Comparison of ENCODE assay signal across 2 cellular contexts in genomic region chr7:98300595-98301372, GRCh38.
TF ChIP-seq lines count a peak whose summit lies in the region.

No MANE protein-coding gene starts in this region.

TF ChIP-seq in WTC11, 78 proteins besides CTCF, POLR2A, EP300 and RAD21:
- TF ChIP-seq IRF2 (CRISPR knock-in tag; IDR thresholded peaks at IDR 0.05; ENCODE audit: borderline replicate concordance, low read depth) (no peak), GABPB1 (CRISPR knock-in tag; IDR thresholded peaks at IDR 0.05) (peak; percentile 49; the same call in 1 of the 2 replicates), NFATC4 (CRISPR knock-in tag; IDR thresholded peaks at IDR 0.05) (no peak), OVOL2 (CRISPR knock-in tag; IDR thresholded peaks at IDR 0.05; ENCODE audit: borderline replicate concordance) (no peak)
- TF ChIP-seq, protein P1, sequence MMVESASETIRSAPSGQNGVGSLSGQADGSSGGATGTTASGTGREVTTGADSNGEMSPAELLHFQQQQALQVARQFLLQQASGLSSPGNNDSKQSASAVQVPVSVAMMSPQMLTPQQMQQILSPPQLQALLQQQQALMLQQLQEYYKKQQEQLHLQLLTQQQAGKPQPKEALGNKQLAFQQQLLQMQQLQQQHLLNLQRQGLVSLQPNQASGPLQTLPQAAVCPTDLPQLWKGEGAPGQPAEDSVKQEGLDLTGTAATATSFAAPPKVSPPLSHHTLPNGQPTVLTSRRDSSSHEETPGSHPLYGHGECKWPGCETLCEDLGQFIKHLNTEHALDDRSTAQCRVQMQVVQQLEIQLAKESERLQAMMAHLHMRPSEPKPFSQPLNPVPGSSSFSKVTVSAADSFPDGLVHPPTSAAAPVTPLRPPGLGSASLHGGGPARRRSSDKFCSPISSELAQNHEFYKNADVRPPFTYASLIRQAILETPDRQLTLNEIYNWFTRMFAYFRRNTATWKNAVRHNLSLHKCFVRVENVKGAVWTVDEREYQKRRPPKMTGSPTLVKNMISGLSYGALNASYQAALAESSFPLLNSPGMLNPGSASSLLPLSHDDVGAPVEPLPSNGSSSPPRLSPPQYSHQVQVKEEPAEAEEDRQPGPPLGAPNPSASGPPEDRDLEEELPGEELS (CRISPR knock-in tag; IDR thresholded peaks at IDR 0.05) = no peak
- TF ChIP-seq, protein P2, sequence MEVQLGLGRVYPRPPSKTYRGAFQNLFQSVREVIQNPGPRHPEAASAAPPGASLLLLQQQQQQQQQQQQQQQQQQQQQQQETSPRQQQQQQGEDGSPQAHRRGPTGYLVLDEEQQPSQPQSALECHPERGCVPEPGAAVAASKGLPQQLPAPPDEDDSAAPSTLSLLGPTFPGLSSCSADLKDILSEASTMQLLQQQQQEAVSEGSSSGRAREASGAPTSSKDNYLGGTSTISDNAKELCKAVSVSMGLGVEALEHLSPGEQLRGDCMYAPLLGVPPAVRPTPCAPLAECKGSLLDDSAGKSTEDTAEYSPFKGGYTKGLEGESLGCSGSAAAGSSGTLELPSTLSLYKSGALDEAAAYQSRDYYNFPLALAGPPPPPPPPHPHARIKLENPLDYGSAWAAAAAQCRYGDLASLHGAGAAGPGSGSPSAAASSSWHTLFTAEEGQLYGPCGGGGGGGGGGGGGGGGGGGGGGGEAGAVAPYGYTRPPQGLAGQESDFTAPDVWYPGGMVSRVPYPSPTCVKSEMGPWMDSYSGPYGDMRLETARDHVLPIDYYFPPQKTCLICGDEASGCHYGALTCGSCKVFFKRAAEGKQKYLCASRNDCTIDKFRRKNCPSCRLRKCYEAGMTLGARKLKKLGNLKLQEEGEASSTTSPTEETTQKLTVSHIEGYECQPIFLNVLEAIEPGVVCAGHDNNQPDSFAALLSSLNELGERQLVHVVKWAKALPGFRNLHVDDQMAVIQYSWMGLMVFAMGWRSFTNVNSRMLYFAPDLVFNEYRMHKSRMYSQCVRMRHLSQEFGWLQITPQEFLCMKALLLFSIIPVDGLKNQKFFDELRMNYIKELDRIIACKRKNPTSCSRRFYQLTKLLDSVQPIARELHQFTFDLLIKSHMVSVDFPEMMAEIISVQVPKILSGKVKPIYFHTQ (CRISPR knock-in tag; IDR thresholded peaks at IDR 0.05) = no peak
- TF ChIP-seq, protein P3, sequence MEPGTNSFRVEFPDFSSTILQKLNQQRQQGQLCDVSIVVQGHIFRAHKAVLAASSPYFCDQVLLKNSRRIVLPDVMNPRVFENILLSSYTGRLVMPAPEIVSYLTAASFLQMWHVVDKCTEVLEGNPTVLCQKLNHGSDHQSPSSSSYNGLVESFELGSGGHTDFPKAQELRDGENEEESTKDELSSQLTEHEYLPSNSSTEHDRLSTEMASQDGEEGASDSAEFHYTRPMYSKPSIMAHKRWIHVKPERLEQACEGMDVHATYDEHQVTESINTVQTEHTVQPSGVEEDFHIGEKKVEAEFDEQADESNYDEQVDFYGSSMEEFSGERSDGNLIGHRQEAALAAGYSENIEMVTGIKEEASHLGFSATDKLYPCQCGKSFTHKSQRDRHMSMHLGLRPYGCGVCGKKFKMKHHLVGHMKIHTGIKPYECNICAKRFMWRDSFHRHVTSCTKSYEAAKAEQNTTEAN (CRISPR knock-in tag; IDR thresholded peaks at IDR 0.05) = no peak

TF ChIP-seq in HepG2, 621 proteins besides CTCF, POLR2A, EP300 and RAD21 (continues in another document):
- TF ChIP-seq SNAPC5 (CRISPR knock-in tag; IDR thresholded peaks at IDR 0.05; ENCODE audit: borderline replicate concordance) (no peak), MAX (IDR thresholded peaks at IDR 0.05) (peak; percentile 89), ZKSCAN8 (CRISPR knock-in tag; IDR thresholded peaks at IDR 0.05; ENCODE audit: borderline replicate concordance) (0 out of 2 replicates have a peak, but pooled peaks have one; percentile 29), NR2F1 (CRISPR knock-in tag; IDR thresholded peaks at IDR 0.05) (peak in 1 of 2 experiments; percentile 80; a peak in 1 of 4 replicates), TRIM22 (IDR thresholded peaks at IDR 0.05) (no peak), ZNF775 (CRISPR knock-in tag; IDR thresholded peaks at IDR 0.05; ENCODE audit: borderline replicate concordance) (no peak), MTF2 (CRISPR knock-in tag; IDR thresholded peaks at IDR 0.05; ENCODE audit: borderline replicate concordance) (no peak), ZNF724P (CRISPR knock-in tag; IDR thresholded peaks at IDR 0.05; ENCODE audit: borderline replicate concordance) (peak; percentile 50; the same call in 1 of the 2 replicates), MAFK (conservative IDR thresholded peaks at IDR 0.05 in 1 of 2, IDR thresholded peaks at IDR 0.05 in 1 of 2; ENCODE audit: low read length in 2 of 2) (no peak), HDAC1 (CRISPR knock-in tag; IDR thresholded peaks at IDR 0.05) (peak; percentile 96), HHEX (CRISPR knock-in tag; IDR thresholded peaks at IDR 0.05) (0 out of 2 replicates have a peak, but pooled peaks have one; percentile 30), ZNF891 (CRISPR knock-in tag; IDR thresholded peaks at IDR 0.05) (no peak), JARID2 (CRISPR knock-in tag; IDR thresholded peaks at IDR 0.05; ENCODE audit: insufficient replicate concordance) (no peak), ZFY (CRISPR knock-in tag; IDR thresholded peaks at IDR 0.05) (peak; percentile 67), ZNF850 (CRISPR knock-in tag; conservative IDR thresholded peaks at IDR 0.05) (no peak), NR2C2 (CRISPR knock-in tag; IDR thresholded peaks at IDR 0.05; ENCODE audit: borderline replicate concordance) (peak; percentile 75), SOX5 (CRISPR knock-in tag; IDR thresholded peaks at IDR 0.05; ENCODE audit: borderline replicate concordance) (peak; percentile 64; the same call in 1 of the 2 replicates), ZNF770 (CRISPR knock-in tag; IDR thresholded peaks at IDR 0.05) (peak; percentile 67; the same call in 1 of the 2 replicates), ZNF232 (CRISPR knock-in tag; IDR thresholded peaks at IDR 0.05; ENCODE audit: borderline replicate concordance) (peak; percentile 31; the same call in 1 of the 2 replicates), SATB2 (CRISPR knock-in tag; IDR thresholded peaks at IDR 0.05) (no peak), ASH2L (IDR thresholded peaks at IDR 0.05; ENCODE audit: insufficient read length, low read depth, low read length) (no peak), CENPX (CRISPR knock-in tag; IDR thresholded peaks at IDR 0.05) (no peak), ZNF382 (CRISPR knock-in tag; IDR thresholded peaks at IDR 0.05; ENCODE audit: borderline replicate concordance) (no peak), ATF4 (CRISPR knock-in tag; IDR thresholded peaks at IDR 0.05) (peak in 1 of 2 experiments; percentile 68; a peak in 2 of 4 replicates), U2AF2 (IDR thresholded peaks at IDR 0.05; ENCODE audit: low read depth, low read length) (no peak), NCOA2 (CRISPR knock-in tag; IDR thresholded peaks at IDR 0.05) (peak; percentile 72), ZSCAN31 (CRISPR knock-in tag; IDR thresholded peaks at IDR 0.05; ENCODE audit: low read depth) (no peak)
- TF ChIP-seq, protein P4, sequence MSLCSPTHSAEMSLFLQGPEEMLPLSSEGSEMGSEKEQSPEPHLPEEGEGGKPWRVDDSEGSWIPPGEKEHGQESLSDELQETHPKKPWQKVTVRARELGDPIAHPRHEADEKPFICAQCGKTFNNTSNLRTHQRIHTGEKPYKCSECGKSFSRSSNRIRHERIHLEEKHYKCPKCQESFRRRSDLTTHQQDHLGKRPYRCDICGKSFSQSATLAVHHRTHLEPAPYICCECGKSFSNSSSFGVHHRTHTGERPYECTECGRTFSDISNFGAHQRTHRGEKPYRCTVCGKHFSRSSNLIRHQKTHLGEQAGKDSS (CRISPR knock-in tag; IDR thresholded peaks at IDR 0.05; ENCODE audit: borderline replicate concordance, low read depth) = no peak
- TF ChIP-seq, protein P5, sequence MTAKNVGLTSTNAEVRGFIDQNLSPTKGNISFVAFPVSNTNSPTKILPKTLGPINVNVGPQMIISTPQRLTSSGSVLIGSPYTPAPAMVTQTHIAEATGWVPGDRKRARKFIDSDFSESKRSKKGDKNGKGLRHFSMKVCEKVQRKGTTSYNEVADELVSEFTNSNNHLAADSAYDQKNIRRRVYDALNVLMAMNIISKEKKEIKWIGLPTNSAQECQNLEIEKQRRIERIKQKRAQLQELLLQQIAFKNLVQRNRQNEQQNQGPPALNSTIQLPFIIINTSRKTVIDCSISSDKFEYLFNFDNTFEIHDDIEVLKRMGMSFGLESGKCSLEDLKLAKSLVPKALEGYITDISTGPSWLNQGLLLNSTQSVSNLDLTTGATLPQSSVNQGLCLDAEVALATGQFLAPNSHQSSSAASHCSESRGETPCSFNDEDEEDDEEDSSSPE (CRISPR knock-in tag; IDR thresholded peaks at IDR 0.05) = 0 out of 2 replicates have a peak, but pooled peaks have one; percentile 37
- TF ChIP-seq, protein P6, sequence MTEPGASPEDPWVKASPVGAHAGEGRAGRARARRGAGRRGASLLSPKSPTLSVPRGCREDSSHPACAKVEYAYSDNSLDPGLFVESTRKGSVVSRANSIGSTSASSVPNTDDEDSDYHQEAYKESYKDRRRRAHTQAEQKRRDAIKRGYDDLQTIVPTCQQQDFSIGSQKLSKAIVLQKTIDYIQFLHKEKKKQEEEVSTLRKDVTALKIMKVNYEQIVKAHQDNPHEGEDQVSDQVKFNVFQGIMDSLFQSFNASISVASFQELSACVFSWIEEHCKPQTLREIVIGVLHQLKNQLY (CRISPR knock-in tag; IDR thresholded peaks at IDR 0.05) = peak; percentile 87
- TF ChIP-seq, protein P7, sequence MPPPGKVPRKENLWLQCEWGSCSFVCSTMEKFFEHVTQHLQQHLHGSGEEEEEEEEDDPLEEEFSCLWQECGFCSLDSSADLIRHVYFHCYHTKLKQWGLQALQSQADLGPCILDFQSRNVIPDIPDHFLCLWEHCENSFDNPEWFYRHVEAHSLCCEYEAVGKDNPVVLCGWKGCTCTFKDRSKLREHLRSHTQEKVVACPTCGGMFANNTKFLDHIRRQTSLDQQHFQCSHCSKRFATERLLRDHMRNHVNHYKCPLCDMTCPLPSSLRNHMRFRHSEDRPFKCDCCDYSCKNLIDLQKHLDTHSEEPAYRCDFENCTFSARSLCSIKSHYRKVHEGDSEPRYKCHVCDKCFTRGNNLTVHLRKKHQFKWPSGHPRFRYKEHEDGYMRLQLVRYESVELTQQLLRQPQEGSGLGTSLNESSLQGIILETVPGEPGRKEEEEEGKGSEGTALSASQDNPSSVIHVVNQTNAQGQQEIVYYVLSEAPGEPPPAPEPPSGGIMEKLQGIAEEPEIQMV (CRISPR knock-in tag; IDR thresholded peaks at IDR 0.05; ENCODE audit: low read depth) = no peak
- TF ChIP-seq, protein P8, sequence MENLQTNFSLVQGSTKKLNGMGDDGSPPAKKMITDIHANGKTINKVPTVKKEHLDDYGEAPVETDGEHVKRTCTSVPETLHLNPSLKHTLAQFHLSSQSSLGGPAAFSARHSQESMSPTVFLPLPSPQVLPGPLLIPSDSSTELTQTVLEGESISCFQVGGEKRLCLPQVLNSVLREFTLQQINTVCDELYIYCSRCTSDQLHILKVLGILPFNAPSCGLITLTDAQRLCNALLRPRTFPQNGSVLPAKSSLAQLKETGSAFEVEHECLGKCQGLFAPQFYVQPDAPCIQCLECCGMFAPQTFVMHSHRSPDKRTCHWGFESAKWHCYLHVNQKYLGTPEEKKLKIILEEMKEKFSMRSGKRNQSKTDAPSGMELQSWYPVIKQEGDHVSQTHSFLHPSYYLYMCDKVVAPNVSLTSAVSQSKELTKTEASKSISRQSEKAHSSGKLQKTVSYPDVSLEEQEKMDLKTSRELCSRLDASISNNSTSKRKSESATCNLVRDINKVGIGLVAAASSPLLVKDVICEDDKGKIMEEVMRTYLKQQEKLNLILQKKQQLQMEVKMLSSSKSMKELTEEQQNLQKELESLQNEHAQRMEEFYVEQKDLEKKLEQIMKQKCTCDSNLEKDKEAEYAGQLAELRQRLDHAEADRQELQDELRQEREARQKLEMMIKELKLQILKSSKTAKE (CRISPR knock-in tag; IDR thresholded peaks at IDR 0.05; ENCODE audit: borderline replicate concordance) = peak; percentile 87
